In genomic region chr13:50390503-50391248, GRCh38 we compare ENCODE assay signal across 1 cellular context.
TF ChIP-seq lines count a peak whose summit lies in the region.

No MANE protein-coding gene starts in this region.

TF ChIP-seq in K562, 482 proteins besides CTCF, POLR2A, EP300 and RAD21 (continued from another document):
- TF ChIP-seq PKNOX1 (IDR thresholded peaks at IDR 0.05) (no peak), ZEB2 (IDR thresholded peaks at IDR 0.05) (0 out of 2 replicates have a peak, but pooled peaks have one; percentile 46), ZNF507 (tag; conservative IDR thresholded peaks at IDR 0.05) (no peak), ZNF699 (CRISPR knock-in tag; IDR thresholded peaks at IDR 0.05; ENCODE audit: insufficient replicate concordance) (no peak), FOXA3 (CRISPR knock-in tag; conservative IDR thresholded peaks at IDR 0.05 in 1 of 2, IDR thresholded peaks at IDR 0.05 in 1 of 2) (no peak), KAT8 (IDR thresholded peaks at IDR 0.05; ENCODE audit: low read depth) (no peak), TCF3 (CRISPR knock-in tag; IDR thresholded peaks at IDR 0.05) (peak; percentile 65), ZSCAN29 (IDR thresholded peaks at IDR 0.05) (no peak), ARID1B (IDR thresholded peaks at IDR 0.05) (0 out of 2 replicates have a peak, but pooled peaks have one; percentile 38), PRDM10 (IDR thresholded peaks at IDR 0.05; ENCODE audit: partially characterized antibody) (no peak), MXD1 (CRISPR knock-in tag; IDR thresholded peaks at IDR 0.05; ENCODE audit: borderline replicate concordance, poor library complexity, severe bottlenecking) (no peak), E2F1 (CRISPR knock-in tag; IDR thresholded peaks at IDR 0.05) (no peak), ZNF780A (CRISPR knock-in tag; IDR thresholded peaks at IDR 0.05) (no peak), CBFA2T3 (IDR thresholded peaks at IDR 0.05) (peak; percentile 63), NCOA1 (IDR thresholded peaks at IDR 0.05; ENCODE audit: low read depth) (no peak), ZNF324 (CRISPR knock-in tag; IDR thresholded peaks at IDR 0.05) (no peak), MEF2D (tag; conservative IDR thresholded peaks at IDR 0.05; ENCODE audit: low read depth) (no peak), CBFA2T2 (conservative IDR thresholded peaks at IDR 0.05) (0 out of 2 replicates have a peak, but pooled peaks have one; percentile 30), KDM4B (IDR thresholded peaks at IDR 0.05; ENCODE audit: borderline replicate concordance in 2 of 2, low read depth in 1 of 2) (no peak), TAL1 (IDR thresholded peaks at IDR 0.05) (0 out of 2 replicates have a peak, but pooled peaks have one; percentile 46), TSHZ1 (CRISPR knock-in tag; IDR thresholded peaks at IDR 0.05) (no peak), KAT2B (IDR thresholded peaks at IDR 0.05; ENCODE audit: low read depth, low read length) (no peak)
TF ChIP-seq in K562: peak in this region for 6.
